Comparison of ENCODE assay signal across 13 cellular contexts in the genomic region with DNA sequence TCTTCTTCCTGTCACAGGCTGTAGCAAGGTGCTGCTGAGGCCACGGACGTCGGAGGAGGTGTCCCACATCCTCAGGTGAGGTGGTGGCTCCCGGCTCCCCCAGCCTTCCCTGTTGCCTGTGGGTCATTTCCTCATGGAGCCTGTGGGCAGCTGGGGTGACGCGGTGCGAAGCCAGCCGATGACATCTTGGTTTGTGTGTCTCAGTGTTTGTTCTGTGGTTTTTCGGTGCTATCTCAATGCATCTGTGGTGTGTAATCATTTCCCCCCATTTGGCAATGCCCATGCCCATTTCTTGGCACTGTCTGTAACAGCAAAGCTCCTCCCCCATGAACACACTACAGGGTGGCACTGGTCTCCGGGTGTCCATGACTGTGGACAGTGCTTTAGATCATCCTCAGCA. TPM values are rescaled to one million over a fixed set of nuclear protein-coding genes. Genes with fewer than 3 reads are reported as not detected.
DNase-seq lines count a peak whose midpoint lies in the region; ATAC-seq and TF ChIP-seq lines count a peak whose summit lies in the region.
"Had no signal": no experiment of that assay in that cellular context is flagged by ENCODE, and none has a peak within 500 bp of the region (broad histone marks: within the 10 kb centered on the region; RNA-seq: fewer than 3 reads in every experiment).

No MANE protein-coding gene starts in this region.

- CTCF ChIA-PET in activated naive CD4-positive, alpha-beta T cell treated with anti-CD3 and anti-CD28 coated beads for 36 hours (lab: Charles Lee): interaction anchor here (2.6 kb wide), 1 partner anchor 138 kb away, joined by 8 read pairs; no protein-coding TSS in a partner anchor

- H3K4me1 Mint-ChIP-seq in activated naive CD4-positive, alpha-beta T cell treated with anti-CD3 and anti-CD28 coated beads for 36 hours (ENCODE audit: low read depth): peaks cover 36% of the 10 kb centered on the region
- H3K4me1 Mint-ChIP-seq in T-helper 2 cell treated with Interferon-gamma antibody and Interleukin-4, amounts not matched to agents 5 μg/mL and 100 μg/mL, for 36 hours (ENCODE audit: low read depth): peaks cover 18% of the 10 kb centered on the region

- H3K9me3 Mint-ChIP-seq in activated naive CD4-positive, alpha-beta T cell treated with anti-CD3 and anti-CD28 coated beads for 36 hours: no peaks in the 10 kb centered on the region
- no peaks in the 10 kb centered on the region for H3K9me3 Mint-ChIP-seq in T-helper 2 cell treated with Interferon-gamma antibody and Interleukin-4, amounts not matched to agents 5 μg/mL and 100 μg/mL, for 36 hours

- peak; percentile 41 for DNase-seq in activated naive CD4-positive, alpha-beta T cell treated with anti-CD3 and anti-CD28 coated beads for 36 hours
- no peak for DNase-seq in activated naive CD4-positive, alpha-beta T cell treated with anti-CD3 and anti-CD28 coated beads, Interleukin-2, amount 50 U/mL, for 16 hours
- DNase-seq in T-helper 2 cell treated with Interferon-gamma antibody and Interleukin-4, amounts not matched to agents 5 μg/mL and 100 μg/mL, for 36 hours (ENCODE audit: low spot score): peak; percentile 26
- peak; percentile 41 for DNase-seq in astrocyte of the hippocampus (ENCODE audit: low read depth, low spot score)
- peak; percentile 54 for DNase-seq in stimulated activated naive CD8-positive, alpha-beta T cell treated with anti-CD3 and anti-CD28 coated beads, Interleukin-15, Interleukin-2, amounts not matched to agents 100 U/mL and 50 U/mL, for 24 hours
- no peak for DNase-seq in GOT3 (lab: John Stamatoyannopoulos, UW)
- DNase-seq in thyroid gland: no peak
- DNase-seq: HCEC 1CT, NCI-H2171 treated with DMSO at 0.1 percent for 48 hours, retina had no signal

- H3K27me3 ChIP-seq in thyroid gland: no peaks in the 10 kb centered on the region
- H3K27me3 ChIP-seq: esophagus muscularis mucosa, left lung had no signal

- H3K36me3 Mint-ChIP-seq in activated naive CD4-positive, alpha-beta T cell treated with anti-CD3 and anti-CD28 coated beads for 36 hours (ENCODE audit: low read depth): peaks cover 15% of the 10 kb centered on the region
- H3K36me3 Mint-ChIP-seq in T-helper 2 cell treated with Interferon-gamma antibody and Interleukin-4, amounts not matched to agents 5 μg/mL and 100 μg/mL, for 36 hours (ENCODE audit: low read depth): peaks cover 15% of the 10 kb centered on the region

- TF ChIP-seq POLR2A in thyroid gland (IDR thresholded peaks at IDR 0.05): no peak

- H3K9me3 ChIP-seq in thyroid gland: no peaks in the 10 kb centered on the region
- H3K9me3 ChIP-seq: esophagus muscularis mucosa, left lung had no signal

- no peak overlapping the region for H3K27ac ChIP-seq in thyroid gland
- H3K27ac ChIP-seq: esophagus muscularis mucosa, left lung had no signal

- H3K27ac Mint-ChIP-seq in activated naive CD4-positive, alpha-beta T cell treated with anti-CD3 and anti-CD28 coated beads for 36 hours: no peak overlapping the region
- no peak overlapping the region for H3K27ac Mint-ChIP-seq in T-helper 2 cell treated with Interferon-gamma antibody and Interleukin-4, amounts not matched to agents 5 μg/mL and 100 μg/mL, for 36 hours

- intact Hi-C loops in activated naive CD4-positive, alpha-beta T cell treated with anti-CD3 and anti-CD28 coated beads for 36 hours (cut with micrococcal nuclease): no loop called here
- intact Hi-C loops in thyroid gland (cut with DNase I): no loop called here

- peaks cover 14 to 15% of the 10 kb centered on the region in 2 donors for H3K36me3 ChIP-seq in thyroid gland

- no peak for TF ChIP-seq CTCF in thyroid gland (IDR thresholded peaks at IDR 0.05)

- ATAC-seq in stimulated activated naive CD8-positive, alpha-beta T cell treated with anti-CD3 and anti-CD28 coated beads, Interleukin-15, Interleukin-2, amounts not matched to agents 100 U/mL and 50 U/mL, for 24 hours: peak; percentile 78
- no peak for ATAC-seq in GM21515 (IDR thresholded peaks at IDR 0.05; ENCODE audit: unreplicated experiment)
- ATAC-seq: left lung had no signal

- no peak overlapping the region for H3K4me3 Mint-ChIP-seq in activated naive CD4-positive, alpha-beta T cell treated with anti-CD3 and anti-CD28 coated beads for 36 hours
- H3K4me3 Mint-ChIP-seq in T-helper 2 cell treated with Interferon-gamma antibody and Interleukin-4, amounts not matched to agents 5 μg/mL and 100 μg/mL, for 36 hours: no peak overlapping the region

- H3K4me3 ChIP-seq in thyroid gland (replicated peaks in 1 of 3): no peak overlapping the region
- H3K4me3 ChIP-seq: esophagus muscularis mucosa, left lung had no signal

- 77 to 90% methylated on average over 10 of the region's 10 CpGs for WGBS in thyroid gland, 2 donors

- H3K27me3 Mint-ChIP-seq in activated naive CD4-positive, alpha-beta T cell treated with anti-CD3 and anti-CD28 coated beads for 36 hours (ENCODE audit: low read depth): no peaks in the 10 kb centered on the region
- H3K27me3 Mint-ChIP-seq in T-helper 2 cell treated with Interferon-gamma antibody and Interleukin-4, amounts not matched to agents 5 μg/mL and 100 μg/mL, for 36 hours (ENCODE audit: low read depth): no peaks in the 10 kb centered on the region

- peaks cover 0 to 14% of the 10 kb centered on the region in 2 donors for H3K4me1 ChIP-seq in thyroid gland

RNA-seq across cellular contexts. Expression of gene D2HGDH, which starts 6.6 kb away (rescaled TPM):
- total RNA-seq in activated naive CD4-positive, alpha-beta T cell treated with anti-CD3 and anti-CD28 coated beads for 36 hours: 10 to 100 TPM; 19.4 to 23.1 TPM
- 10 to 100 TPM; 20.2 to 34.4 (median 23.0) TPM for total RNA-seq in thyroid gland

RNA-seq across cellular contexts. Expression of gene GAL3ST2, which starts 35.6 kb away (rescaled TPM):
- not detected for total RNA-seq in activated naive CD4-positive, alpha-beta T cell treated with anti-CD3 and anti-CD28 coated beads for 36 hours
- not detected for total RNA-seq in thyroid gland
- total RNA-seq: left lung had no signal

RNA-seq across cellular contexts. Expression of gene ING5, which starts 39.2 kb away (rescaled TPM):
- total RNA-seq in activated naive CD4-positive, alpha-beta T cell treated with anti-CD3 and anti-CD28 coated beads for 36 hours: 10 to 100 TPM; 41.0 to 43.8 TPM
- 10 to 100 TPM; 42.2 to 76.3 (median 59.9) TPM for total RNA-seq in thyroid gland

RNA-seq across cellular contexts. Expression of gene DTYMK, which starts 54.4 kb away (rescaled TPM):
- 10 to 100 TPM; 88.0 to 93.8 TPM for total RNA-seq in activated naive CD4-positive, alpha-beta T cell treated with anti-CD3 and anti-CD28 coated beads for 36 hours
- total RNA-seq in thyroid gland: 10 to 100 TPM in 3 of 4 donors, 1 to 10 TPM in 1; 9.6 to 24.0 (median 15.7) TPM

Comparison
In these comparisons a context has a peak if more than half of its experiments do, and no peak if none do; other contexts are left out.
1. DNase-seq: peak in activated naive CD4-positive, alpha-beta T cell treated with anti-CD3 and anti-CD28 coated beads for 36 hours (single experiment), T-helper 2 cell treated with Interferon-gamma antibody and Interleukin-4, amounts not matched to agents 5 μg/mL and 100 μg/mL, for 36 hours (single experiment), astrocyte of the hippocampus (single experiment) and stimulated activated naive CD8-positive, alpha-beta T cell treated with anti-CD3 and anti-CD28 coated beads, Interleukin-15, Interleukin-2, amounts not matched to agents 100 U/mL and 50 U/mL, for 24 hours (single experiment); none in activated naive CD4-positive, alpha-beta T cell treated with anti-CD3 and anti-CD28 coated beads, Interleukin-2, amount 50 U/mL, for 16 hours (single experiment), GOT3 (single experiment) and thyroid gland (0 of 2).